Comparison of ENCODE assay signal across 25 cellular contexts in genomic region chrX:7946960-7947359, GRCh38. TPM values are rescaled to one million over a fixed set of nuclear protein-coding genes. Genes with fewer than 3 reads are reported as not detected.
"Had no signal": no experiment of that assay in that cellular context is flagged by ENCODE, and none has a peak within 500 bp of the region (broad histone marks: within the 10 kb centered on the region; RNA-seq: fewer than 3 reads in every experiment).

No MANE protein-coding gene starts in this region.

- H3K4me1 Mint-ChIP-seq: naive thymus-derived CD4-positive, alpha-beta T cell had no signal

- H3K27me3 Mint-ChIP-seq: progenitor cell of endocrine pancreas had no signal

- H3K27me3 ChIP-seq: ovary, stomach, testis, thyroid gland, transverse colon, upper lobe of left lung had no signal

- H3K27ac ChIP-seq: left ventricle myocardium inferior, ovary, skin epidermis, stomach, testis, thyroid gland, transverse colon, upper lobe of left lung had no signal

- H3K27ac Mint-ChIP-seq: naive thymus-derived CD4-positive, alpha-beta T cell; natural killer cell treated with Interleukin-12 subunit alpha and Interleukin-12 subunit beta and Interleukin-15 and Interleukin-18, amount 100 ng/mL, for 72 hours; progenitor cell of endocrine pancreas; stimulated activated naive B cell treated with anti-CD40 and anti-IgM and Interleukin-4, amounts not matched to agents 10 μg/mL and 1 μg/mL and 100 μg/mL, for 72 hours had no signal

- ATAC-seq: mucosa of descending colon; naive thymus-derived CD4-positive, alpha-beta T cell; natural killer cell treated with Interleukin-12 subunit alpha and Interleukin-12 subunit beta and Interleukin-15 and Interleukin-18, amount 100 ng/mL, for 72 hours; right cardiac atrium; sciatic nerve; stimulated activated naive B cell treated with anti-CD40 and anti-IgM and Interleukin-4, amounts not matched to agents 10 μg/mL and 1 μg/mL and 100 μg/mL, for 72 hours; stimulated activated naive CD8-positive, alpha-beta T cell treated with anti-CD3 and anti-CD28 coated beads, Interleukin-15, Interleukin-2, amounts not matched to agents 100 U/mL and 50 U/mL, for 24 hours had no signal

- H3K4me3 ChIP-seq: left ventricle myocardium inferior, lung, mucosa of descending colon, ovary, skin epidermis, stomach, testis, thyroid gland, transverse colon, upper lobe of left lung had no signal

- H3K36me3 Mint-ChIP-seq: naive thymus-derived CD4-positive, alpha-beta T cell; natural killer cell treated with Interleukin-12 subunit alpha and Interleukin-12 subunit beta and Interleukin-15 and Interleukin-18, amount 100 ng/mL, for 72 hours; stimulated activated naive B cell treated with anti-CD40 and anti-IgM and Interleukin-4, amounts not matched to agents 10 μg/mL and 1 μg/mL and 100 μg/mL, for 72 hours had no signal

- H3K4me1 ChIP-seq: left ventricle myocardium inferior, stomach, testis, transverse colon, upper lobe of left lung had no signal

- H3K4me3 Mint-ChIP-seq: naive thymus-derived CD4-positive, alpha-beta T cell; natural killer cell treated with Interleukin-12 subunit alpha and Interleukin-12 subunit beta and Interleukin-15 and Interleukin-18, amount 100 ng/mL, for 72 hours; stimulated activated naive B cell treated with anti-CD40 and anti-IgM and Interleukin-4, amounts not matched to agents 10 μg/mL and 1 μg/mL and 100 μg/mL, for 72 hours had no signal

- DNase-seq: hippocampal formation; islet precursor cell; left ventricle myocardium inferior; midbrain; mucosa of descending colon; naive thymus-derived CD4-positive, alpha-beta T cell; ovary; right cardiac atrium; stimulated activated CD4-positive, alpha-beta T cell treated with anti-CD3 and anti-CD28 coated beads, Interleukin-12 subunit alpha, Interleukin-12 subunit beta, amount 100 ng/mL, for 4 hours; stimulated activated CD4-positive, alpha-beta T cell treated with anti-CD3 and anti-CD28 coated beads, Interleukin-15, amount 100 ng/mL, for 24 hours; stimulated activated CD4-positive, alpha-beta T cell treated with anti-CD3 and anti-CD28 coated beads, Interleukin-2, amount 100 ng/mL, for 24 hours; stimulated activated CD4-positive, alpha-beta T cell treated with anti-CD3 and anti-CD28 coated beads, Interleukin-4, amount 100 ng/mL, for 1 hour; stimulated activated naive B cell treated with anti-CD40 and anti-IgM and Interleukin-4, amounts not matched to agents 10 μg/mL and 1 μg/mL and 100 μg/mL, for 72 hours; stimulated activated naive CD8-positive, alpha-beta T cell treated with anti-CD3 and anti-CD28 coated beads, Interleukin-15, Interleukin-2, amounts not matched to agents 100 U/mL and 50 U/mL, for 24 hours; stomach; testis; thyroid gland; transverse colon; upper lobe of left lung had no signal

- H3K9me3 Mint-ChIP-seq: naive thymus-derived CD4-positive, alpha-beta T cell; natural killer cell treated with Interleukin-12 subunit alpha and Interleukin-12 subunit beta and Interleukin-15 and Interleukin-18, amount 100 ng/mL, for 72 hours; stimulated activated naive B cell treated with anti-CD40 and anti-IgM and Interleukin-4, amounts not matched to agents 10 μg/mL and 1 μg/mL and 100 μg/mL, for 72 hours had no signal

- H3K36me3 ChIP-seq: left ventricle myocardium inferior, ovary, stomach, thyroid gland, transverse colon, upper lobe of left lung had no signal

RNA-seq across cellular contexts. Expression of gene PNPLA4, which starts 19.7 kb away (rescaled TPM):
- total RNA-seq: myocyte had no signal
